ENCODE assay signal across 12 cellular contexts in the genomic region with DNA sequence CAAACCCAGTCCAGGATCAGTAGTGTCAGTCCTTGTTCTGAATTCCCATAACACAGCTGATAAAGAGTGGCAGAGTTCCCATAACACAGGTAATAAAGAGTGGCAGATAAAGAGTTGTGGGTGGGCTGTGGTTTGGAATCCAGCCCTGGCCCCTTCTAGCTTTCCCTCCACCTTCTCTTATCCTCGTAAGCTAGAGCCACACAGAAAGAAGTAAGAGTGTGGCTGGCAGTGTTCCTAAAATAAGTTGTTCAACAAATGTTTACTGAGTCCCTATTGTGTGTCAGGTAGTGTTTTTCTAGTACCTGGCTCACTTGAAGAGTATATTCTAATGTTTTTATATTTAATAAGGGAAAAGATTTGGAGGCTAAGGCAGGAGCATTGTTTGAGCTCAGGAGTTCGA.
"Had no signal": no experiment of that assay in that cellular context is flagged by ENCODE, and none has a peak within 500 bp of the region (broad histone marks: within the 10 kb centered on the region; RNA-seq: fewer than 3 reads in every experiment).

No MANE protein-coding gene starts in this region.

- H3K4me3 ChIP-seq: ascending aorta, ovary, sigmoid colon, spleen, thyroid gland, vagina had no signal

- H3K36me3 ChIP-seq: ascending aorta, ovary, sigmoid colon, spleen, thyroid gland, vagina had no signal

- H3K4me3 Mint-ChIP-seq: activated T-helper 17 cell treated with anti-CD3 and anti-CD28 coated beads, Interleukin-2, amount 50 U/mL, for 72 hours; dendritic cell treated with granulocyte-macrophage colony-stimulating factor and Interleukin-4, amounts not matched to agents 40 ng/mL and 50 ng/mL, for 4 days had no signal

- H3K9me3 Mint-ChIP-seq: dendritic cell treated with granulocyte-macrophage colony-stimulating factor and Interleukin-4, amounts not matched to agents 40 ng/mL and 50 ng/mL, for 4 days had no signal

- H3K4me1 ChIP-seq: ascending aorta, sigmoid colon, vagina had no signal

- H3K27ac Mint-ChIP-seq: dendritic cell treated with granulocyte-macrophage colony-stimulating factor and Interleukin-4, amounts not matched to agents 40 ng/mL and 50 ng/mL, for 4 days had no signal

- H3K27me3 ChIP-seq: ascending aorta, ovary, sigmoid colon, thyroid gland, vagina had no signal

- DNase-seq: activated CD4-positive, alpha-beta T cell treated with anti-CD3 and anti-CD28 coated beads, Interleukin-2, amount 50 U/mL, for 1 hour; activated T-cell treated with anti-CD3 and anti-CD28 coated beads for 4 hours; effector memory CD4-positive, alpha-beta T cell; foreskin melanocyte; ovary; sigmoid colon; spleen had no signal

- H3K9me3 ChIP-seq: sigmoid colon, thyroid gland, vagina had no signal

- H3K27ac ChIP-seq: ascending aorta, ovary, sigmoid colon, spleen, vagina had no signal
